24 cellular contexts compared by ENCODE assay signal in genomic region chr12:11743333-11743732, GRCh38.
DNase-seq lines count a peak whose midpoint lies in the region; ATAC-seq and TF ChIP-seq lines count a peak whose summit lies in the region.
"Had no signal": no experiment of that assay in that cellular context is flagged by ENCODE, and none has a peak within 500 bp of the region (broad histone marks: within the 10 kb centered on the region; RNA-seq: fewer than 3 reads in every experiment).

No MANE protein-coding gene starts in this region.

- peaks cover 8% of the 10 kb centered on the region; the same call in 1 of the 2 replicates for H4K20me1 ChIP-seq in BLaER1

- peak overlapping the region; percentile 12; the same call in 1 of the 2 replicates for H3K4me2 ChIP-seq in BLaER1

- H3K9me3 ChIP-seq in BLaER1 (peaks cover 3% of the 10 kb centered on the region; the same call in 1 of the 2 replicates), HUES64 (ENCODE audit: insufficient read depth, low read depth, low read length) (no peaks in the 10 kb centered on the region), upper lobe of right lung (no peaks in the 10 kb centered on the region)
- H3K9me3 ChIP-seq: stomach, uterus had no signal

- H3K36me3 ChIP-seq in BLaER1 = peaks cover 25% of the 10 kb centered on the region; the same call in 1 of the 2 replicates
- no peaks in the 10 kb centered on the region for H3K36me3 ChIP-seq in HUES64 (ENCODE audit: insufficient read depth, low read length)
- no peaks in the 10 kb centered on the region for H3K36me3 ChIP-seq in upper lobe of right lung
- H3K36me3 ChIP-seq: stomach, uterus had no signal

- peaks cover 0 to 7% of the 10 kb centered on the region in 2 donors for H3K36me3 Mint-ChIP-seq in naive B cell

- H3K9ac ChIP-seq in BLaER1 = no peak overlapping the region
- H3K9ac ChIP-seq in HUES64 (ENCODE audit: low read depth, low read length) = no peak overlapping the region

- ATAC-seq in naive B cell (ENCODE audit: low read depth in 2 of 2) (no peak), HG03045 (IDR thresholded peaks at IDR 0.05; ENCODE audit: unreplicated experiment) (no peak), GM21367 (IDR thresholded peaks at IDR 0.05; ENCODE audit: unreplicated experiment) (no peak), upper lobe of right lung (no peak)
- ATAC-seq: esophagus mucosa had no signal

- DNase-seq in astrocyte of the hippocampus (ENCODE audit: low read depth, low spot score) (peak; percentile 30), naive B cell (no peak), NCI-H2029 treated with DMSO at 0.1 percent for 48 hours (lab: John Stamatoyannopoulos, UW) (no peak), upper lobe of right lung (no peak)
- DNase-seq: ACHN; activated CD4-positive, alpha-beta T cell treated with anti-CD3 and anti-CD28 coated beads for 1 hour; activated CD8-positive, alpha-beta memory T cell treated with anti-CD3 and anti-CD28 coated beads, Interleukin-2, amount 50 U/mL, for 4 hours; activated naive CD4-positive, alpha-beta T cell; CD8-positive, alpha-beta memory T cell; glutamatergic neuron; NCI-H1694; NCI-H510A; retina; SHP77; stimulated activated CD4-positive, alpha-beta T cell treated with anti-CD3 and anti-CD28 coated beads, Interleukin-15, amount 100 ng/mL, for 24 hours; stomach; uterus had no signal

- no peaks in the 10 kb centered on the region for H3K27me3 ChIP-seq in BLaER1
- H3K27me3 ChIP-seq in HUES64 (ENCODE audit: insufficient read depth, low read length) = no peaks in the 10 kb centered on the region
- no peaks in the 10 kb centered on the region for H3K27me3 ChIP-seq in upper lobe of right lung
- H3K27me3 ChIP-seq: stomach, uterus had no signal

- no peaks in the 10 kb centered on the region for H3K9me3 Mint-ChIP-seq in naive B cell
- H3K9me3 Mint-ChIP-seq: CD8-positive, alpha-beta memory T cell had no signal

- WGBS in HUES64 = 71% methylated on average over 4 of the region's 4 CpGs

- intact Hi-C loops in upper lobe of right lung (cut with DNase I) = no loop called here

- peak overlapping the region in 4 of 6 donors; percentile 47 to 91 (median 70) for H3K27ac Mint-ChIP-seq in naive B cell

- no peaks in the 10 kb centered on the region for H3K27me3 Mint-ChIP-seq in naive B cell
- H3K27me3 Mint-ChIP-seq: CD8-positive, alpha-beta memory T cell had no signal

- no peak overlapping the region for H3K4me3 ChIP-seq in BLaER1
- H3K4me3 ChIP-seq in HUES64 (ENCODE audit: low read length) = no peak overlapping the region
- H3K4me3 ChIP-seq in upper lobe of right lung = no peak overlapping the region
- H3K4me3 ChIP-seq: coronary artery, lung, stomach, uterus had no signal

- H3K4me3 Mint-ChIP-seq in naive B cell = no peak overlapping the region
- H3K4me3 Mint-ChIP-seq: CD8-positive, alpha-beta memory T cell had no signal

- H3K27ac ChIP-seq in BLaER1 (peak overlapping the region; percentile 10; the same call in 1 of the 2 replicates), HUES64 (ENCODE audit: low read depth, low read length) (peak overlapping the region; percentile 31), upper lobe of right lung (no peak overlapping the region)
- H3K27ac ChIP-seq: coronary artery, stomach, uterus had no signal

- TF ChIP-seq CTCF in upper lobe of right lung (IDR thresholded peaks at IDR 0.05) = no peak

- peaks cover 71% of the 10 kb centered on the region for H3K4me1 ChIP-seq in BLaER1
- H3K4me1 ChIP-seq in HUES64 (ENCODE audit: insufficient read depth, low read length) = peaks cover 38% of the 10 kb centered on the region
- peaks cover 35% of the 10 kb centered on the region for H3K4me1 ChIP-seq in upper lobe of right lung
- H3K4me1 ChIP-seq: uterus had no signal

- H3K4me1 Mint-ChIP-seq in naive B cell = peaks cover 54 to 67% (median 64%) of the 10 kb centered on the region in 3 donors
